In the genomic region with DNA sequence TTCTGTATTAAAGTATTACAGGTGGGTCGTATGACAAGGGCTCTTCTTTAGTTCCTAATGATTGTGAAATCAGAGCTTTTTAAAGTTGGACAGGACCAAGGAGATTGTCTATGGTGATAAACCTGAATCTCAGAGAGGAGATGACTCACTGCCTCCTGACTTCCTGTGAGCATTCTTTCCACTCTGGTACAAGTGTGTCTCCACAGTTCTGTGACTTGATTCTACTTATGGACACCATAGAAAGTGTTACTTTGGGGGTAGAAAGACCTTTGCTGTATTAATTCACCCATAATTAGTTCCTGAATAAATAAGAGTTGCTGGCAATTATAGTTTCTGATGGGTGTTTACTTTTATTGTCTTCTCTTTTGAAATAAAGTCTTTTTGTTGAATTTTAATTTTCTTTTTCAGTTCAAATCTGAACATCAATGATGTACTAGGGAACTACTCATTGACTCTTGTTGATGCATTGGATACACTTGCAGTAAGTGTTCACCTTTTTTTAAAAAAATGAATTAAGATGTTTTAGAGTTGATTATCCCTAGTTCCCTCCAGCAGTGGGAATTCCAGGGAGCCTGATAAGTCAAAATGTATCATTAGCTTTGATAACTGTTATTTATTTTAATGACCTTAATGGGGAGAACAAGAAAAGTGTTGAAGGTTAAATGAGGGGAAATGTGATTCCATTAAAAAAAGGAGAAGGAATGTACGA, we compare ENCODE assay signal across 8 cellular contexts. TPM values are rescaled to one million over a fixed set of nuclear protein-coding genes. Genes with fewer than 3 reads are reported as not detected.
DNase-seq lines count a peak whose midpoint lies in the region; ATAC-seq and TF ChIP-seq lines count a peak whose summit lies in the region.

No MANE protein-coding gene starts in this region.

- H3K4me3 Mint-ChIP-seq in osteocyte (ENCODE audit: unreplicated experiment): no peak overlapping the region

- H3K4me1 Mint-ChIP-seq in osteocyte (ENCODE audit: unreplicated experiment): peaks cover 62% of the 10 kb centered on the region

- peaks cover 33% of the 10 kb centered on the region for H3K36me3 Mint-ChIP-seq in osteocyte (ENCODE audit: unreplicated experiment)

- TF ChIP-seq CTCF in RWPE1 (conservative IDR thresholded peaks at IDR 0.05; ENCODE audit: low read depth) (no peak), osteocyte (IDR thresholded peaks at IDR 0.05) (no peak)

- H3K9me3 Mint-ChIP-seq in osteocyte (ENCODE audit: unreplicated experiment): no peaks in the 10 kb centered on the region

- CTCF ChIA-PET in RWPE1 (lab: Yijun Ruan, JAX): no interaction called here

- POLR2A ChIA-PET in RWPE1 (lab: Yijun Ruan, JAX; ENCODE audit: low non-redundant PET): no interaction called here

- H3K27me3 Mint-ChIP-seq in osteocyte (ENCODE audit: unreplicated experiment): no peaks in the 10 kb centered on the region

- DNase-seq in AG08396 (ENCODE audit: low spot score) (peak; percentile 63), RWPE1 (ENCODE audit: low spot score) (peak; percentile 74), dedifferentiated amniotic fluid mesenchymal stem cell (ENCODE audit: extremely low spot score) (peak; percentile 68), osteocyte (ENCODE audit: extremely low spot score, unreplicated experiment) (no peak), mesenteric fat pad (ENCODE audit: low spot score) (no peak), NCI-H1436 treated with DMSO at 0.1 percent for 48 hours (lab: John Stamatoyannopoulos, UW) (no peak)

- H3K27ac Mint-ChIP-seq in osteocyte (ENCODE audit: unreplicated experiment): peak overlapping the region; percentile 69

- H3K27ac ChIP-seq in RWPE1: peak overlapping the region; percentile 100

- peak; percentile 43 for ATAC-seq in GM18861 (IDR thresholded peaks at IDR 0.05; ENCODE audit: unreplicated experiment)
- peak; percentile 31 for ATAC-seq in HG03095 (IDR thresholded peaks at IDR 0.05; ENCODE audit: unreplicated experiment)

RNA-seq across cellular contexts. Expression of gene EDEM1, which starts 7.4 kb away (rescaled TPM):
- total RNA-seq in osteocyte (42.1 and 45.9 TPM in 2 replicates), mesenteric fat pad (47.8 TPM)

Comparison
In these comparisons a context has a peak if more than half of its experiments do, and no peak if none do; other contexts are left out.
1. DNase-seq: peak in AG08396 (single experiment), RWPE1 (single experiment) and dedifferentiated amniotic fluid mesenchymal stem cell (single experiment); none in osteocyte (single experiment), mesenteric fat pad (single experiment) and NCI-H1436 treated with DMSO at 0.1 percent for 48 hours (single experiment).